In the genomic region with DNA sequence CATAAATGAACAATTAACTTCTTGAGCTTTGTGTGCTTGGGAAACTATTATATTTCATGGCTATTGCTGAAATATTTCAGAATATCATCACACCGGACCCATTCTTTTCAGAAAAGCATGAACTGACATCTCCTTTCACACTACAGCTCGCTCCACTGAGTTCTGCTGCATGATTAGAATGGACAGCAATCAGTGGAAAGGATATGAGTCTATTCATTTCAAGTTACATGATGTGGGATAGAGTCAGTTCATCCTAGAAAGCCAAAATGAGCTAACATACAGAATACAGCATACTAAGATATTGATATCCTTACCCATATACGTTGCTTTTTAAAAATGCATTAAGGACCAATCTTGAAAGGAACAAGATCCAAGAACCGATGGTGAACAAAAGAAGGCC, we compare ENCODE assay signal across 10 cellular contexts. TPM values are rescaled to one million over a fixed set of nuclear protein-coding genes. Genes with fewer than 3 reads are reported as not detected.
DNase-seq lines count a peak whose midpoint lies in the region; ATAC-seq and TF ChIP-seq lines count a peak whose summit lies in the region.
"Had no signal": no experiment of that assay in that cellular context is flagged by ENCODE, and none has a peak within 500 bp of the region (broad histone marks: within the 10 kb centered on the region; RNA-seq: fewer than 3 reads in every experiment).

No MANE protein-coding gene starts in this region.

- no peak for DNase-seq in activated CD4-positive, alpha-beta T cell treated with anti-CD3 and anti-CD28 coated beads for 36 hours
- DNase-seq in activated CD4-positive, alpha-beta T cell treated with anti-CD3 and anti-CD28 coated beads for 4 hours: no peak
- no peak for DNase-seq in activated naive CD8-positive, alpha-beta T cell treated with anti-CD3 and anti-CD28 coated beads for 36 hours
- DNase-seq in memory B cell (ENCODE audit: low spot score in 2 of 2): no peak
- no peak for DNase-seq in thoracic aorta (ENCODE audit: low spot score)
- no peak for DNase-seq in hippocampal formation (lab: John Stamatoyannopoulos, UW)
- no peak for DNase-seq in effector CD4-positive, alpha-beta T cell
- DNase-seq: aorta; stimulated activated CD4-positive, alpha-beta T cell treated with anti-CD3 and anti-CD28 coated beads, Interleukin-4, amount 100 ng/mL, for 4 hours had no signal

- H3K27me3 ChIP-seq in thoracic aorta (replicated peaks; ENCODE audit: insufficient read depth): no peaks in the 10 kb centered on the region

- H3K4me3 ChIP-seq in thoracic aorta: no peak overlapping the region

- no peak for ATAC-seq in activated CD4-positive, alpha-beta T cell treated with anti-CD3 and anti-CD28 coated beads for 36 hours
- no peak for ATAC-seq in memory B cell (ENCODE audit: low read depth)
- ATAC-seq in thoracic aorta (ENCODE audit: insufficient number of reproducible peaks, low FRiP score, low read depth): no peak
- no peak for ATAC-seq in GM19351 (IDR thresholded peaks at IDR 0.05; ENCODE audit: unreplicated experiment)

- TF ChIP-seq CTCF in thoracic aorta (IDR thresholded peaks at IDR 0.05): no peak

- peaks cover 49% of the 10 kb centered on the region for H3K4me1 Mint-ChIP-seq in activated CD4-positive, alpha-beta T cell treated with anti-CD3 and anti-CD28 coated beads for 36 hours
- H3K4me1 Mint-ChIP-seq in activated naive CD8-positive, alpha-beta T cell treated with anti-CD3 and anti-CD28 coated beads for 36 hours: peaks cover 44% of the 10 kb centered on the region
- H3K4me1 Mint-ChIP-seq in memory B cell: peaks cover 20% of the 10 kb centered on the region

- no peaks in the 10 kb centered on the region for H3K9me3 Mint-ChIP-seq in activated CD4-positive, alpha-beta T cell treated with anti-CD3 and anti-CD28 coated beads for 36 hours (ENCODE audit: low read depth)
- H3K9me3 Mint-ChIP-seq in activated naive CD8-positive, alpha-beta T cell treated with anti-CD3 and anti-CD28 coated beads for 36 hours: no peaks in the 10 kb centered on the region
- H3K9me3 Mint-ChIP-seq in memory B cell: no peaks in the 10 kb centered on the region

- H3K4me3 Mint-ChIP-seq in activated CD4-positive, alpha-beta T cell treated with anti-CD3 and anti-CD28 coated beads for 36 hours: peak overlapping the region; percentile 68
- peak overlapping the region; percentile 60 for H3K4me3 Mint-ChIP-seq in activated naive CD8-positive, alpha-beta T cell treated with anti-CD3 and anti-CD28 coated beads for 36 hours
- H3K4me3 Mint-ChIP-seq in memory B cell: peak overlapping the region; percentile 24

- CTCF ChIA-PET in activated CD4-positive, alpha-beta T cell treated with anti-CD3 and anti-CD28 coated beads for 36 hours (lab: Charles Lee): interaction anchor here (0.7 to 4.9 kb wide), 25 partner anchors 11 to 216 kb away, joined by 3 to 39 read pairs (median 4); a partner anchor contains a TSS

- H3K36me3 Mint-ChIP-seq in activated CD4-positive, alpha-beta T cell treated with anti-CD3 and anti-CD28 coated beads for 36 hours (ENCODE audit: low read depth): peaks cover 10% of the 10 kb centered on the region
- H3K36me3 Mint-ChIP-seq in activated naive CD8-positive, alpha-beta T cell treated with anti-CD3 and anti-CD28 coated beads for 36 hours: no peaks in the 10 kb centered on the region
- H3K36me3 Mint-ChIP-seq in memory B cell: peaks cover 1% of the 10 kb centered on the region

- peak overlapping the region; percentile 27 to 53 for H3K27ac ChIP-seq in thoracic aorta

- intact Hi-C loops in activated CD4-positive, alpha-beta T cell treated with anti-CD3 and anti-CD28 coated beads for 36 hours (cut with DNase I, micrococcal nuclease): loop anchor here in 1 of 2 experiments (1.0 to 10.0 kb wide), 3 partner anchors 47 to 205 kb away; a partner anchor contains a TSS

- H3K36me3 ChIP-seq in thoracic aorta: no peaks in the 10 kb centered on the region

- H3K27me3 Mint-ChIP-seq in activated CD4-positive, alpha-beta T cell treated with anti-CD3 and anti-CD28 coated beads for 36 hours: peaks cover 3% of the 10 kb centered on the region
- H3K27me3 Mint-ChIP-seq in activated naive CD8-positive, alpha-beta T cell treated with anti-CD3 and anti-CD28 coated beads for 36 hours: peaks cover 5% of the 10 kb centered on the region
- H3K27me3 Mint-ChIP-seq in memory B cell: no peaks in the 10 kb centered on the region

- peaks cover 20 to 40% of the 10 kb centered on the region in 2 donors for H3K4me1 ChIP-seq in thoracic aorta (ENCODE audit: control insufficient read depth in 1 of 2, low read depth in 2 of 2)

- POLR2A ChIA-PET in activated CD4-positive, alpha-beta T cell treated with anti-CD3 and anti-CD28 coated beads for 36 hours (lab: Charles Lee): no interaction called here

- H3K9me3 ChIP-seq in thoracic aorta: no peaks in the 10 kb centered on the region

- peak overlapping the region; percentile 13 for H3K27ac Mint-ChIP-seq in activated CD4-positive, alpha-beta T cell treated with anti-CD3 and anti-CD28 coated beads for 36 hours
- H3K27ac Mint-ChIP-seq in activated naive CD8-positive, alpha-beta T cell treated with anti-CD3 and anti-CD28 coated beads for 36 hours: no peak overlapping the region
- H3K27ac Mint-ChIP-seq in memory B cell: peak overlapping the region; percentile 69

RNA-seq across cellular contexts. Expression of a gene that starts 1.1 kb away (rescaled TPM):
- total RNA-seq in activated CD4-positive, alpha-beta T cell treated with anti-CD3 and anti-CD28 coated beads for 36 hours: 10 to 100 TPM; 13.3 to 13.9 TPM
- 1 to 10 TPM; 8.7 to 9.6 TPM for total RNA-seq in activated naive CD8-positive, alpha-beta T cell treated with anti-CD3 and anti-CD28 coated beads for 36 hours
- total RNA-seq in thoracic aorta: 10 to 100 TPM; 26.6 to 49.5 TPM

RNA-seq across cellular contexts. Expression of a gene that starts 46.4 kb away (rescaled TPM):
- total RNA-seq in activated CD4-positive, alpha-beta T cell treated with anti-CD3 and anti-CD28 coated beads for 36 hours: 10 to 100 TPM; 21.4 to 28.4 TPM
- total RNA-seq in activated naive CD8-positive, alpha-beta T cell treated with anti-CD3 and anti-CD28 coated beads for 36 hours: 10 to 100 TPM; 19.3 to 19.6 TPM
- total RNA-seq in thoracic aorta: 10 to 100 TPM in 1 of 2 donors, 1 to 10 TPM in 1; 5.7 to 10.4 TPM

RNA-seq across cellular contexts. Expression of a gene that starts 56.4 kb away (rescaled TPM):
- total RNA-seq in activated CD4-positive, alpha-beta T cell treated with anti-CD3 and anti-CD28 coated beads for 36 hours: 10 to 100 TPM; 20.2 to 24.2 TPM
- total RNA-seq in activated naive CD8-positive, alpha-beta T cell treated with anti-CD3 and anti-CD28 coated beads for 36 hours: 10 to 100 TPM; 20.3 to 21.1 TPM
- total RNA-seq in thoracic aorta: 10 to 100 TPM in 1 of 2 donors, 1 to 10 TPM in 1; 8.1 to 12.1 TPM
